In the genomic region with DNA sequence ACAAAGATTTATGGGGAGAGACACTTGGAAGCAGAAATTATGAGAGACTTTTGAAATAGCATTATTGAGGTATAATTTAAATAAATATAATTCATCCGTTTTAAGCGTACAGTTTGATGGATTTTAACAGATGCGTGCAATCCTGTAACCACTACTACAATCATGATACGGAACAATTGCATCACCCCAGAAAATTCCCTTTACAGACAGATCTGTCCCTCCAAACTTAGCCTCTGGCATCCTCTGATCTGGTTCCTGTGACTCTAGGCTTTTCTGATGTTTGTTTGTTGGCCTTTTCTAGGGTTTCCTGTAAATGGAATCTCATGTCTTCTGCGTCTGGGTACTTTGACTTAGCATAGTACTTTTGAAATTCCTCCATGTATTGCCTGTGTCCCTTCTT, we compare ENCODE assay signal across 21 cellular contexts.
"Had no signal": no experiment of that assay in that cellular context is flagged by ENCODE, and none has a peak within 500 bp of the region (broad histone marks: within the 10 kb centered on the region; RNA-seq: fewer than 3 reads in every experiment).

No MANE protein-coding gene starts in this region.

- H3K9me3 Mint-ChIP-seq: activated B cell treated with CpG ODN at 0.5 μM for 24 hours; activated naive CD4-positive, alpha-beta T cell treated with anti-CD3 and anti-CD28 coated beads for 36 hours; activated naive CD8-positive, alpha-beta T cell treated with anti-CD3 and anti-CD28 coated beads, Interleukin-2, amount 50 U/mL, for 24 hours; T-helper 1 cell treated with Interleukin-12 subunit alpha and Interleukin-12 subunit beta and Interleukin-4 antibody, amounts not matched to agents 30 μg/mL and 1 μg/mL, for 36 hours had no signal

- H3K9me3 ChIP-seq: spleen, thoracic aorta had no signal

- DNase-seq: activated B cell treated with CpG ODN at 0.5 μM for 24 hours; activated CD4-positive, alpha-beta T cell treated with anti-CD3 and anti-CD28 coated beads for 36 hours; activated CD4-positive, alpha-beta T cell treated with anti-CD3 and anti-CD28 coated beads, Interleukin-2, amount 50 U/mL, for 48 hours; activated naive CD4-positive, alpha-beta T cell treated with anti-CD3 and anti-CD28 coated beads for 36 hours; activated naive CD8-positive, alpha-beta T cell treated with anti-CD3 and anti-CD28 coated beads, Interleukin-2, amount 50 U/mL, for 24 hours; activated T-cell treated with anti-CD3 and anti-CD28 coated beads, Interleukin-2, amount 50 U/mL, for 48 hours; aorta; central memory CD4-positive, alpha-beta T cell; dermis blood vessel endothelial cell; effector CD8-positive, alpha-beta T cell; foreskin melanocyte; hippocampal formation; left ventricle myocardium superior; nucleus accumbens; spleen; stimulated activated CD4-positive, alpha-beta T cell treated with anti-CD3 and anti-CD28 coated beads, Interleukin-4, amount 100 ng/mL, for 1 hour; stimulated activated naive CD4-positive, alpha-beta T cell treated with Interleukin-2 at 50 U/mL for 16 hours; T1000 had no signal

- H3K4me1 Mint-ChIP-seq: activated B cell treated with CpG ODN at 0.5 μM for 24 hours had no signal

- H3K4me3 Mint-ChIP-seq: activated B cell treated with CpG ODN at 0.5 μM for 24 hours; activated CD4-positive, alpha-beta T cell treated with anti-CD3 and anti-CD28 coated beads for 36 hours; activated naive CD4-positive, alpha-beta T cell treated with anti-CD3 and anti-CD28 coated beads for 36 hours; activated naive CD8-positive, alpha-beta T cell treated with anti-CD3 and anti-CD28 coated beads, Interleukin-2, amount 50 U/mL, for 24 hours; T-helper 1 cell treated with Interleukin-12 subunit alpha and Interleukin-12 subunit beta and Interleukin-4 antibody, amounts not matched to agents 30 μg/mL and 1 μg/mL, for 36 hours; type B pancreatic cell had no signal

- H3K4me1 ChIP-seq: spleen had no signal

- H3K27ac ChIP-seq: spleen, thoracic aorta had no signal

- H3K27ac Mint-ChIP-seq: activated B cell treated with CpG ODN at 0.5 μM for 24 hours; activated CD4-positive, alpha-beta T cell treated with anti-CD3 and anti-CD28 coated beads for 36 hours; activated naive CD4-positive, alpha-beta T cell treated with anti-CD3 and anti-CD28 coated beads for 36 hours; activated naive CD8-positive, alpha-beta T cell treated with anti-CD3 and anti-CD28 coated beads, Interleukin-2, amount 50 U/mL, for 24 hours; type B pancreatic cell had no signal

- H3K27me3 ChIP-seq: spleen had no signal

- H3K4me3 ChIP-seq: spleen, thoracic aorta had no signal

- H3K27me3 Mint-ChIP-seq: activated B cell treated with CpG ODN at 0.5 μM for 24 hours; activated CD4-positive, alpha-beta T cell treated with anti-CD3 and anti-CD28 coated beads for 36 hours; activated naive CD8-positive, alpha-beta T cell treated with anti-CD3 and anti-CD28 coated beads, Interleukin-2, amount 50 U/mL, for 24 hours; type B pancreatic cell had no signal
